7 cellular contexts compared by ENCODE assay signal in the genomic region with DNA sequence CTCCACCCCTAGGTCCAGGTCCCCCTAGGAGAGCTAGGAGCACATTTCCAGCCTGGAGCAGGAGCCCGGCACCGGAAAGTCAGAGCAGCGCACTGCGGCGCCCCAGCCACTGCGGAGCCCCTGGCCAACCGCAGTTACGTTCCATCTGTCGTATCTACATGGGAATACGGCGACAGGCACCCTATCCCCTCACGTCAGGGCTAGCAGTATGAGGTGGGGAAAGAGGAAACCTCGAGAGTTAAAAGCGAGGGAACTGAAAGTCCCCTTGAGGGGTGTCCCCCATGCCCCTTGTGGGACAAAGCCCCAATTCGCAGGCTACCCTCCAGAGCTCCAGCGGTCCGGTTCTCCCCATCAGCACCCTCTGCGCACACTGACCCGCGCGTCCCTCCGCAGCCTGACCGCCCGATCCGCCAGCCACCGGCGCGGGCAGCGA. TPM values are rescaled to one million over a fixed set of nuclear protein-coding genes. Genes with fewer than 3 reads are reported as not detected.
DNase-seq lines count a peak whose midpoint lies in the region; ATAC-seq and TF ChIP-seq lines count a peak whose summit lies in the region.

No MANE protein-coding gene starts in this region.

- H3K9ac ChIP-seq in SK-N-MC (ENCODE audit: insufficient read length) (peak overlapping the region; percentile 88), duodenal mucosa (ENCODE audit: low read depth in 1 of 2, low read length in 2 of 2) (peak overlapping the region; percentile 18)

- H3K4me3 ChIP-seq in GM12864 (ENCODE audit: low read depth, low read length): peak overlapping the region; percentile 56
- H3K4me3 ChIP-seq in SK-N-MC: peak overlapping the region; percentile 91
- H3K4me3 ChIP-seq in duodenal mucosa (ENCODE audit: low read depth in 1 of 2, low read length in 2 of 2): peak overlapping the region; percentile 68 to 76
- peak overlapping the region; percentile 54 for H3K4me3 ChIP-seq in lung
- peak overlapping the region; percentile 51 for H3K4me3 ChIP-seq in thymus (ENCODE audit: low read length)

- H3K36me3 ChIP-seq in SK-N-MC (ENCODE audit: insufficient read depth, low read length) (no peaks in the 10 kb centered on the region), duodenal mucosa (ENCODE audit: control insufficient read depth in 1 of 2, insufficient read depth in 2 of 2, low read length in 2 of 2) (no peaks in the 10 kb centered on the region), lung (ENCODE audit: control insufficient read depth in 2 of 2, insufficient read depth in 2 of 2, low read length in 2 of 2) (no peaks in the 10 kb centered on the region), thymus (ENCODE audit: control insufficient read depth, insufficient read depth) (no peaks in the 10 kb centered on the region)

- TF ChIP-seq CTCF in GM12864 (IDR thresholded peaks at IDR 0.05; ENCODE audit: low read depth, low read length, missing control alignments): no peak
- TF ChIP-seq CTCF in lung (IDR thresholded peaks at IDR 0.05; ENCODE audit: control extremely low read depth, extremely low read depth): no peak

- peak overlapping the region; percentile 28; the same call in 1 of the 2 replicates for H3K27ac ChIP-seq in SK-N-MC
- no peak overlapping the region for H3K27ac ChIP-seq in duodenal mucosa (ENCODE audit: low read depth, low read length)
- H3K27ac ChIP-seq in lung (ENCODE audit: low read depth in 1 of 2, low read length in 1 of 2): peak overlapping the region in 1 of 2 donors; percentile 15
- no peak overlapping the region for H3K27ac ChIP-seq in thymus (ENCODE audit: low read depth)

- no peak for DNase-seq in GM12864 (ENCODE audit: low read depth)
- no peak for DNase-seq in SK-N-MC (ENCODE audit: low read depth, low spot score)
- no peak for DNase-seq in lung (ENCODE audit: low spot score)

- 1% methylated on average over 29 of the region's 29 CpGs for WGBS in lung, 2 donors
- 2% methylated on average over 29 of the region's 29 CpGs for WGBS in thymus

- peak; percentile 22 for ATAC-seq in HG02884 (IDR thresholded peaks at IDR 0.05; ENCODE audit: unreplicated experiment)
- ATAC-seq in lung (ENCODE audit: insufficient read depth, low FRiP score): peak; percentile 30
- no peak for ATAC-seq in HG03439 (IDR thresholded peaks at IDR 0.05; ENCODE audit: unreplicated experiment)

- H3K27me3 ChIP-seq in duodenal mucosa (ENCODE audit: control insufficient read depth in 1 of 2, insufficient read depth in 2 of 2, low read length in 2 of 2): peaks cover 18 to 37% of the 10 kb centered on the region in 2 donors
- H3K27me3 ChIP-seq in lung (ENCODE audit: control insufficient read depth, insufficient read depth): no peaks in the 10 kb centered on the region
- peaks cover 33% of the 10 kb centered on the region for H3K27me3 ChIP-seq in thymus (ENCODE audit: control insufficient read depth, insufficient read depth)

- H3K4me1 ChIP-seq in duodenal mucosa (ENCODE audit: control insufficient read depth in 1 of 2, insufficient read depth in 2 of 2, low read length in 2 of 2) (peaks cover 4 to 14% of the 10 kb centered on the region in 2 donors), lung (ENCODE audit: control insufficient read depth in 2 of 2, insufficient read depth in 2 of 2, low read length in 2 of 2) (peaks cover 0 to 16% of the 10 kb centered on the region in 2 donors), thymus (ENCODE audit: control insufficient read depth, insufficient read depth, low read length) (peaks cover 10% of the 10 kb centered on the region)

- H3K9me3 ChIP-seq in SK-N-MC (ENCODE audit: low read depth, low read length): no peaks in the 10 kb centered on the region
- no peaks in the 10 kb centered on the region for H3K9me3 ChIP-seq in duodenal mucosa (ENCODE audit: control insufficient read depth in 1 of 2, low read length in 2 of 2)
- H3K9me3 ChIP-seq in lung (ENCODE audit: control insufficient read depth in 2 of 2, insufficient read depth in 1 of 2, low read length in 1 of 2): no peaks in the 10 kb centered on the region
- H3K9me3 ChIP-seq in thymus (ENCODE audit: control insufficient read depth): peaks cover 1% of the 10 kb centered on the region

RNA-seq across cellular contexts. Expression of gene COLGALT2, which starts 1.0 kb away (rescaled TPM):
- 1 to 10 TPM; 2.1 to 2.3 TPM for total RNA-seq in lung
- 1 to 10 TPM in 1 of 2 donors, under 1 TPM in 1; 0.69 to 1.3 TPM for polyA plus RNA-seq in lung
- polyA plus RNA-seq in thymus: 0.64 TPM

RNA-seq across cellular contexts. Expression of gene TSEN15, which starts 15.0 kb away (rescaled TPM):
- total RNA-seq in lung: 10 to 100 TPM; 30.8 to 32.8 TPM
- polyA plus RNA-seq in lung (10 to 100 TPM; 18.8 to 31.5 TPM), thymus (30.1 TPM)
